8 cellular contexts compared by ENCODE assay signal in genomic region chrX:13092455-13092941, GRCh38. TPM values are rescaled to one million over a fixed set of nuclear protein-coding genes. Genes with fewer than 3 reads are reported as not detected.
DNase-seq lines count a peak whose midpoint lies in the region; ATAC-seq and TF ChIP-seq lines count a peak whose summit lies in the region.

No MANE protein-coding gene starts in this region.

- no peaks in the 10 kb centered on the region for H3K9me3 Mint-ChIP-seq in activated naive CD8-positive, alpha-beta T cell treated with anti-CD3 and anti-CD28 coated beads, Interleukin-2, amount 50 U/mL, for 24 hours

- no peaks in the 10 kb centered on the region for H3K36me3 Mint-ChIP-seq in activated naive CD8-positive, alpha-beta T cell treated with anti-CD3 and anti-CD28 coated beads, Interleukin-2, amount 50 U/mL, for 24 hours (ENCODE audit: low read depth)

- H3K27me3 Mint-ChIP-seq in activated naive CD8-positive, alpha-beta T cell treated with anti-CD3 and anti-CD28 coated beads, Interleukin-2, amount 50 U/mL, for 24 hours, result no peaks in the 10 kb centered on the region

- peak; percentile 15 for TF ChIP-seq POLR2A in GM18505 (IDR thresholded peaks at IDR 0.05; ENCODE audit: borderline replicate concordance, extremely low read depth, insufficient read depth, insufficient read length)

- ATAC-seq in GM18505 (IDR thresholded peaks at IDR 0.05; ENCODE audit: unreplicated experiment), result peak; percentile 70
- peak; percentile 63 for ATAC-seq in HG02870 (IDR thresholded peaks at IDR 0.05; ENCODE audit: unreplicated experiment)
- ATAC-seq in activated naive CD8-positive, alpha-beta T cell treated with anti-CD3 and anti-CD28 coated beads, Interleukin-2, amount 50 U/mL, for 24 hours, result peak; percentile 57

- peak overlapping the region; percentile 70 for H3K4me3 Mint-ChIP-seq in activated naive CD8-positive, alpha-beta T cell treated with anti-CD3 and anti-CD28 coated beads, Interleukin-2, amount 50 U/mL, for 24 hours

- DNase-seq in T follicular helper cell (ENCODE audit: low read depth) (peak; percentile 77), H4 (ENCODE audit: low spot score) (no peak), NCI-H2107 treated with DMSO at 0.1 percent for 48 hours (lab: John Stamatoyannopoulos, UW; ENCODE audit: unreplicated experiment) (no peak), cerebellar cortex (ENCODE audit: low spot score) (no peak)
- DNase-seq in activated naive CD8-positive, alpha-beta T cell treated with anti-CD3 and anti-CD28 coated beads, Interleukin-2, amount 50 U/mL, for 24 hours, result peak; percentile 66
- peak; percentile 68 for DNase-seq in stimulated activated CD4-positive, alpha-beta T cell treated with anti-CD3 and anti-CD28 coated beads, Interleukin-2, amount 100 ng/mL, for 4 hours (ENCODE audit: low read depth)

- H3K4me1 Mint-ChIP-seq in activated naive CD8-positive, alpha-beta T cell treated with anti-CD3 and anti-CD28 coated beads, Interleukin-2, amount 50 U/mL, for 24 hours, result peaks cover 91% of the 10 kb centered on the region

- peak overlapping the region; percentile 95 for H3K27ac Mint-ChIP-seq in activated naive CD8-positive, alpha-beta T cell treated with anti-CD3 and anti-CD28 coated beads, Interleukin-2, amount 50 U/mL, for 24 hours

RNA-seq across cellular contexts. Expression of gene FAM9C, which starts 48.1 kb away (rescaled TPM):
- not detected in 2 replicates for total RNA-seq in H4 (2014; rRNA removed; shearing (Covaris generic))

Comparison
In these comparisons a context has a peak if more than half of its experiments do, and no peak if none do; other contexts are left out.
1. DNase-seq: peak in T follicular helper cell (single experiment), activated naive CD8-positive, alpha-beta T cell treated with anti-CD3 and anti-CD28 coated beads, Interleukin-2, amount 50 U/mL, for 24 hours (single experiment) and stimulated activated CD4-positive, alpha-beta T cell treated with anti-CD3 and anti-CD28 coated beads, Interleukin-2, amount 100 ng/mL, for 4 hours (single experiment); none in H4 (single experiment), NCI-H2107 treated with DMSO at 0.1 percent for 48 hours (single experiment) and cerebellar cortex (single experiment).
2. Peak in every context shown above with its lines, with median percentiles within 50 percentile points of each other: ATAC-seq.